20 cellular contexts compared by ENCODE assay signal in genomic region chr2:173658946-173659371, GRCh38.
DNase-seq lines count a peak whose midpoint lies in the region; ATAC-seq and TF ChIP-seq lines count a peak whose summit lies in the region.
"Had no signal": no experiment of that assay in that cellular context is flagged by ENCODE, and none has a peak within 500 bp of the region (broad histone marks: within the 10 kb centered on the region; RNA-seq: fewer than 3 reads in every experiment).

No MANE protein-coding gene starts in this region.

- H3K4me1 ChIP-seq in mammary epithelial cell (ENCODE audit: insufficient read depth, low read length) (peaks cover 35% of the 10 kb centered on the region), breast epithelium (no peaks in the 10 kb centered on the region), SJSA1 (replicated peaks) (peaks cover 24% of the 10 kb centered on the region)

- H3K36me3 ChIP-seq in mammary epithelial cell (ENCODE audit: insufficient read depth, low read length) (no peaks in the 10 kb centered on the region), breast epithelium (no peaks in the 10 kb centered on the region), SJSA1 (no peaks in the 10 kb centered on the region)
- H3K36me3 ChIP-seq: thoracic aorta had no signal

- peak overlapping the region; percentile 67 for H3K27ac ChIP-seq in mammary epithelial cell (ENCODE audit: insufficient read depth, low read depth, low read length)
- no peak overlapping the region for H3K27ac ChIP-seq in breast epithelium
- peak overlapping the region; percentile 84 for H3K27ac ChIP-seq in SJSA1
- H3K27ac ChIP-seq: thoracic aorta had no signal

- dilution Hi-C loops in mammary epithelial cell (cut with HindIII; ENCODE audit: low sequenced_read_pairs) = no loop called here

- CTCF ChIA-PET in mammary epithelial cell (lab: Charles Lee; ENCODE audit: low non-redundant PET) = no interaction called here

- no peaks in the 10 kb centered on the region for H3K9me3 ChIP-seq in mammary epithelial cell (replicated peaks; ENCODE audit: insufficient read depth, low read length)
- H3K9me3 ChIP-seq in breast epithelium = no peaks in the 10 kb centered on the region
- no peaks in the 10 kb centered on the region for H3K9me3 ChIP-seq in SJSA1 (replicated peaks)
- H3K9me3 ChIP-seq: thoracic aorta had no signal

- intact Hi-C loops in mammary epithelial cell (cut with micrococcal nuclease) (loop anchor here (10.0 kb wide), 1 partner anchor 686 kb away; no protein-coding TSS in a partner anchor), breast epithelium (cut with DNase I; ENCODE audit: low total_unique reads) (no loop called here), left cardiac atrium (cut with DNase I) (no loop called here)

- no peaks in the 10 kb centered on the region for H3K27me3 ChIP-seq in mammary epithelial cell (ENCODE audit: insufficient read depth, low read length)
- no peaks in the 10 kb centered on the region for H3K27me3 ChIP-seq in breast epithelium
- no peaks in the 10 kb centered on the region for H3K27me3 ChIP-seq in SJSA1 (replicated peaks)

- H4K20me1 ChIP-seq in mammary epithelial cell (ENCODE audit: insufficient read depth, low read length) = no peaks in the 10 kb centered on the region

- no TSS peak for BruUV-seq in mammary epithelial cell (replicated peaks; lab: Mats Ljungman, UMichigan)

- H3K4me2 ChIP-seq in mammary epithelial cell (ENCODE audit: insufficient read depth, low read depth, low read length) = peak overlapping the region; percentile 8
- H3K4me2 ChIP-seq: GM23338 had no signal

- H2AFZ ChIP-seq in mammary epithelial cell (ENCODE audit: low read depth, low read length) = no peak overlapping the region
- H2AFZ ChIP-seq: GM23338 had no signal

- no peak for TF ChIP-seq POLR2A in breast epithelium (IDR thresholded peaks at IDR 0.05)

- in situ Hi-C loops in mammary epithelial cell (cut with MboI; ENCODE audit: low sequenced_read_pairs in 2 of 2) = loop anchor here in 1 of 2 donors (25.0 kb wide), 1 partner anchor 247 kb away; no protein-coding TSS in a partner anchor

- ATAC-seq in left cardiac atrium (no peak), HG02970 (IDR thresholded peaks at IDR 0.05; ENCODE audit: low FRiP score, unreplicated experiment) (no peak)
- ATAC-seq: GM23338 had no signal

- WGBS in mammary epithelial cell (ENCODE audit: low coverage, missing lambda C conversion rate) = 59% methylated on average over 2 of the region's 2 CpGs

- H3K79me2 ChIP-seq in mammary epithelial cell (ENCODE audit: insufficient read depth, low read length) = no peaks in the 10 kb centered on the region

- H3K4me3 ChIP-seq in mammary epithelial cell (replicated peaks in 1 of 3; ENCODE audit: insufficient read depth in 1 of 3, low read depth in 2 of 3, low read length in 3 of 3) = no peak overlapping the region
- no peak overlapping the region for H3K4me3 ChIP-seq in breast epithelium
- H3K4me3 ChIP-seq in SJSA1 = no peak overlapping the region
- H3K4me3 ChIP-seq in fibroblast of pulmonary artery (replicated peaks; ENCODE audit: low read depth, low read length) = no peak overlapping the region
- H3K4me3 ChIP-seq: GM23338, thoracic aorta had no signal

- no peak overlapping the region for H3K9ac ChIP-seq in mammary epithelial cell (ENCODE audit: insufficient read depth, low read length)

- DNase-seq in mammary epithelial cell (no peak), breast epithelium (ENCODE audit: low spot score in 2 of 2) (no peak), SJSA1 (ENCODE audit: low read depth in 1 of 2, low spot score in 2 of 2) (peak in 1 of 2 experiments; percentile 48), fibroblast of pulmonary artery (ENCODE audit: low read depth) (peak; percentile 18), amniotic stem cell (lab: John Stamatoyannopoulos, UW) (no peak), left cardiac atrium (no peak), NCI-H345 (lab: John Stamatoyannopoulos, UW) (no peak)
- DNase-seq: activated CD4-positive, CD25-positive, alpha-beta regulatory T cell; activated CD8-positive, alpha-beta memory T cell treated with anti-CD3 and anti-CD28 coated beads for 24 hours; activated naive CD8-positive, alpha-beta T cell treated with anti-CD3 and anti-CD28 coated beads for 36 hours; caudate nucleus; CD4-positive, CD25-positive, alpha-beta regulatory T cell; DMS153; effector memory CD4-positive, alpha-beta T cell; NCI-H1930; NCI-H510A treated with DMSO at 0.1 percent for 48 hours; SIG-M5 had no signal

- TF ChIP-seq CTCF in mammary epithelial cell (conservative IDR thresholded peaks at IDR 0.05 in 1 of 2, IDR thresholded peaks at IDR 0.05 in 1 of 2; ENCODE audit: extremely low read depth in 1 of 2, insufficient read depth in 1 of 2, low read depth in 1 of 2, low read length in 2 of 2) (no peak), breast epithelium (IDR thresholded peaks at IDR 0.05) (no peak), fibroblast of pulmonary artery (IDR thresholded peaks at IDR 0.05; ENCODE audit: low read length, missing control alignments) (no peak)

Comparison
In these comparisons a context has a peak if more than half of its experiments do, and no peak if none do; other contexts are left out.
1. H3K27ac ChIP-seq: peak in mammary epithelial cell (single experiment) and SJSA1 (single experiment); none in breast epithelium (0 of 2).